14 cellular contexts compared by ENCODE assay signal in genomic region chr17:15947331-15947730, GRCh38. TPM values are rescaled to one million over a fixed set of nuclear protein-coding genes. Genes with fewer than 3 reads are reported as not detected.
DNase-seq lines count a peak whose midpoint lies in the region; ATAC-seq, FAIRE-seq and TF ChIP-seq lines count a peak whose summit lies in the region.
"Had no signal": no experiment of that assay in that cellular context is flagged by ENCODE, and none has a peak within 500 bp of the region (broad histone marks: within the 10 kb centered on the region; RNA-seq: fewer than 3 reads in every experiment).

No MANE protein-coding gene starts in this region.

- H3K27me3 ChIP-seq in left ventricle myocardium inferior (ENCODE audit: low read depth), result peaks cover 31% of the 10 kb centered on the region
- peaks cover 4% of the 10 kb centered on the region for H3K27me3 ChIP-seq in lower lobe of right lung (ENCODE audit: low read depth)
- H3K27me3 ChIP-seq in HAP-1 (ENCODE audit: low read depth), result no peaks in the 10 kb centered on the region
- H3K27me3 ChIP-seq in sigmoid colon, result peaks cover 0 to 3% (median 0%) of the 10 kb centered on the region in 3 donors

- H3K9me3 ChIP-seq in left ventricle myocardium inferior (replicated peaks) (no peaks in the 10 kb centered on the region), lower lobe of right lung (no peaks in the 10 kb centered on the region), HAP-1 (no peaks in the 10 kb centered on the region), sigmoid colon (no peaks in the 10 kb centered on the region)
- H3K9me3 ChIP-seq: neutrophil had no signal

- H3K27ac ChIP-seq in left ventricle myocardium inferior (replicated peaks), result peak overlapping the region; percentile 48
- H3K27ac ChIP-seq in lower lobe of right lung, result peak overlapping the region; percentile 11
- peak overlapping the region in 2 of 4 donors; percentile 33 to 77 for H3K27ac ChIP-seq in sigmoid colon
- H3K27ac ChIP-seq: neutrophil had no signal

- H3K4me1 ChIP-seq in left ventricle myocardium inferior (peaks cover 24% of the 10 kb centered on the region), lower lobe of right lung (peaks cover 34% of the 10 kb centered on the region), HAP-1 (peaks cover 10% of the 10 kb centered on the region), sigmoid colon (peaks cover 0 to 38% (median 31%) of the 10 kb centered on the region in 4 donors)

- DNase-seq in left ventricle myocardium inferior (no peak), Right ventricle myocardium inferior (ENCODE audit: missing footprints) (no peak), cardiac fibroblast (ENCODE audit: low read depth in 2 of 2) (peak; percentile 58 to 66), lower lobe of right lung (no peak), RCC 7860 (ENCODE audit: low spot score) (no peak), HAP-1 (ENCODE audit: low spot score in 2 of 2) (no peak), sigmoid colon (no peak)
- DNase-seq: amniotic stem cell; immature natural killer cell; NCI-H2081 treated with DMSO at 0.1 percent for 48 hours; OCI-M1; stimulated activated naive CD8-positive, alpha-beta T cell treated with anti-CD3 and anti-CD28 coated beads, Interleukin-15, Interleukin-2, amounts not matched to agents 100 U/mL and 50 U/mL, for 24 hours had no signal

- intact Hi-C loops in left ventricle myocardium inferior (cut with micrococcal nuclease), result no loop called here
- intact Hi-C loops in Right ventricle myocardium inferior (cut with DNase I), result loop anchor here (10.0 kb wide), 1 partner anchor 47 kb away; the partner anchor contains the start of genes TTC19 and ZSWIM7
- intact Hi-C loops in lower lobe of right lung (cut with DNase I), result no loop called here
- intact Hi-C loops in sigmoid colon (cut with DNase I), result no loop called here

- TF ChIP-seq CTCF in left ventricle myocardium inferior (IDR thresholded peaks at IDR 0.05; ENCODE audit: borderline replicate concordance) (no peak), cardiac fibroblast (IDR thresholded peaks at IDR 0.05; ENCODE audit: low read depth, low read length) (no peak), lower lobe of right lung (IDR thresholded peaks at IDR 0.05) (no peak), sigmoid colon (IDR thresholded peaks at IDR 0.05) (no peak)

- FAIRE-seq in RCC 7860 (lab: Jason Lieb, UNC), result no peak

- no peak for TF ChIP-seq EP300 in sigmoid colon (IDR thresholded peaks at IDR 0.05)

- no peak for ATAC-seq in Right ventricle myocardium inferior
- ATAC-seq in lower lobe of right lung, result no peak
- ATAC-seq in HG02981 (IDR thresholded peaks at IDR 0.05; ENCODE audit: unreplicated experiment), result no peak
- ATAC-seq: stimulated activated naive CD8-positive, alpha-beta T cell treated with anti-CD3 and anti-CD28 coated beads, Interleukin-15, Interleukin-2, amounts not matched to agents 100 U/mL and 50 U/mL, for 24 hours had no signal

- H3K36me3 ChIP-seq in left ventricle myocardium inferior, result no peaks in the 10 kb centered on the region
- no peaks in the 10 kb centered on the region for H3K36me3 ChIP-seq in lower lobe of right lung
- H3K36me3 ChIP-seq in HAP-1 (replicated peaks), result peaks cover 3% of the 10 kb centered on the region
- no peaks in the 10 kb centered on the region for H3K36me3 ChIP-seq in sigmoid colon
- H3K36me3 ChIP-seq: neutrophil had no signal

- WGBS in sigmoid colon, 2 donors, result 19 to 70% methylated on average over 3 of the region's 3 CpGs

- H3K4me3 ChIP-seq in left ventricle myocardium inferior (peak overlapping the region; percentile 75), cardiac fibroblast (replicated peaks in 1 of 2; ENCODE audit: low read depth in 2 of 2, low read length in 2 of 2) (peak overlapping the region; percentile 73 to 87), lower lobe of right lung (no peak overlapping the region), HAP-1 (no peak overlapping the region), sigmoid colon (no peak overlapping the region)

- TF ChIP-seq POLR2A in sigmoid colon (IDR thresholded peaks at IDR 0.05), result no peak

- in situ Hi-C loops in HAP-1 (cut with MboI; ENCODE audit: low sequenced_read_pairs), result no loop called here

RNA-seq across cellular contexts. Expression of gene ADORA2B, which starts 2.4 kb away (rescaled TPM):
- total RNA-seq in left ventricle myocardium inferior (0.55 TPM), Right ventricle myocardium inferior (0.43 TPM), lower lobe of right lung (6.2 TPM), sigmoid colon (1 to 10 TPM; 2.2 to 5.4 (median 3.9) TPM)
- 10 to 100 TPM in 2 of 3 donors, 1 to 10 TPM in 1; 9.9 to 21.4 (median 12.0) TPM for polyA plus RNA-seq in sigmoid colon

RNA-seq across cellular contexts. Expression of gene ZSWIM7, which starts 52.2 kb away (rescaled TPM):
- total RNA-seq in left ventricle myocardium inferior, result 17.2 TPM
- total RNA-seq in Right ventricle myocardium inferior, result 24.8 TPM
- total RNA-seq in lower lobe of right lung, result 21.3 TPM
- 10 to 100 TPM; 13.0 to 25.8 (median 18.3) TPM for total RNA-seq in sigmoid colon
- 10 to 100 TPM; 35.0 to 55.5 (median 46.2) TPM for polyA plus RNA-seq in sigmoid colon

RNA-seq across cellular contexts. Expression of gene TTC19, which starts 52.3 kb away (rescaled TPM):
- total RNA-seq in left ventricle myocardium inferior, result 21.4 TPM
- total RNA-seq in Right ventricle myocardium inferior, result 18.9 TPM
- 36.0 TPM for total RNA-seq in lower lobe of right lung
- total RNA-seq in sigmoid colon, result 10 to 100 TPM; 41.0 to 59.1 (median 42.8) TPM
- polyA plus RNA-seq in sigmoid colon, result 10 to 100 TPM; 24.6 to 33.5 (median 32.3) TPM

Comparison
In these comparisons a context has a peak if more than half of its experiments do, and no peak if none do; other contexts are left out.
1. DNase-seq: peak in cardiac fibroblast (2 of 2); none in left ventricle myocardium inferior (single experiment), Right ventricle myocardium inferior (single experiment), lower lobe of right lung (single experiment), RCC 7860 (single experiment), HAP-1 (0 of 2) and sigmoid colon (single experiment).
2. H3K4me3 ChIP-seq: peak in left ventricle myocardium inferior (single experiment) and cardiac fibroblast (2 of 2); none in lower lobe of right lung (single experiment), HAP-1 (single experiment) and sigmoid colon (0 of 4).